15 cellular contexts compared by ENCODE assay signal in genomic region chrX:2521927-2522386, GRCh38. TPM values are rescaled to one million over a fixed set of nuclear protein-coding genes. Genes with fewer than 3 reads are reported as not detected.
DNase-seq lines count a peak whose midpoint lies in the region; ATAC-seq and TF ChIP-seq lines count a peak whose summit lies in the region.
"Had no signal": no experiment of that assay in that cellular context is flagged by ENCODE, and none has a peak within 500 bp of the region (broad histone marks: within the 10 kb centered on the region; RNA-seq: fewer than 3 reads in every experiment).

No MANE protein-coding gene starts in this region.

- ATAC-seq in GM19025 (IDR thresholded peaks at IDR 0.05; ENCODE audit: low read depth, unreplicated experiment), result peak; percentile 41
- ATAC-seq in HG02571 (IDR thresholded peaks at IDR 0.05; ENCODE audit: unreplicated experiment), result peak; percentile 40
- peak; percentile 48 for ATAC-seq in HG03432 (IDR thresholded peaks at IDR 0.05; ENCODE audit: unreplicated experiment)
- ATAC-seq in stimulated activated memory B cell treated with anti-CD40 and anti-IgM and Interleukin-4, amounts not matched to agents 10 μg/mL and 1 μg/mL and 100 μg/mL, for 72 hours, result no peak

- peaks cover 34% of the 10 kb centered on the region for H3K4me1 ChIP-seq in BLaER1
- H3K4me1 ChIP-seq in hepatocyte (ENCODE audit: insufficient read depth), result no peaks in the 10 kb centered on the region

- H3K36me3 ChIP-seq in BLaER1, result no peaks in the 10 kb centered on the region
- no peaks in the 10 kb centered on the region for H3K36me3 ChIP-seq in hepatocyte (replicated peaks; ENCODE audit: insufficient read depth, low read depth)

- H3K79me2 ChIP-seq in hepatocyte, result no peaks in the 10 kb centered on the region

- H3K36me3 Mint-ChIP-seq in stimulated activated memory B cell treated with anti-CD40 and anti-IgM and Interleukin-4, amounts not matched to agents 10 μg/mL and 1 μg/mL and 100 μg/mL, for 72 hours, result peaks cover 6% of the 10 kb centered on the region
- H3K36me3 Mint-ChIP-seq in immature natural killer cell, result no peaks in the 10 kb centered on the region
- H3K36me3 Mint-ChIP-seq: mesothelial cell of epicardium had no signal

- WGBS in hepatocyte (ENCODE audit: low lambda C conversion rate, missing lambda C conversion rate), result 86% methylated on average over 6 of the region's 6 CpGs

- H3K4me2 ChIP-seq in BLaER1 (peak overlapping the region; percentile 1; the same call in 1 of the 2 replicates), hepatocyte (no peak overlapping the region)

- H3K9me3 ChIP-seq in BLaER1 (peaks cover 17% of the 10 kb centered on the region), hepatocyte (ENCODE audit: low read depth) (no peaks in the 10 kb centered on the region)

- DNase-seq in hepatocyte (ENCODE audit: low spot score) (no peak), NCI-H1436 (lab: John Stamatoyannopoulos, UW) (no peak), immature natural killer cell (no peak)
- DNase-seq: activated CD4-positive, CD25-positive, alpha-beta regulatory T cell; DMS153; NCI-H446; posterior cingulate gyrus; SHP77 treated with DMSO at 0.1 percent for 48 hours had no signal

- H3K4me3 ChIP-seq in BLaER1 (no peak overlapping the region), hepatocyte (no peak overlapping the region)

- H3K27ac ChIP-seq in BLaER1, result no peak overlapping the region
- no peak overlapping the region for H3K27ac ChIP-seq in hepatocyte
- H3K27ac ChIP-seq: HL-60 had no signal

- H3K9me3 Mint-ChIP-seq in stimulated activated memory B cell treated with anti-CD40 and anti-IgM and Interleukin-4, amounts not matched to agents 10 μg/mL and 1 μg/mL and 100 μg/mL, for 72 hours, result peaks cover 14% of the 10 kb centered on the region
- no peaks in the 10 kb centered on the region for H3K9me3 Mint-ChIP-seq in immature natural killer cell

- H3K4me1 Mint-ChIP-seq in stimulated activated memory B cell treated with anti-CD40 and anti-IgM and Interleukin-4, amounts not matched to agents 10 μg/mL and 1 μg/mL and 100 μg/mL, for 72 hours, result peaks cover 26% of the 10 kb centered on the region
- no peaks in the 10 kb centered on the region for H3K4me1 Mint-ChIP-seq in immature natural killer cell
- H3K4me1 Mint-ChIP-seq: mesothelial cell of epicardium had no signal

- no peak overlapping the region for H3K4me3 Mint-ChIP-seq in stimulated activated memory B cell treated with anti-CD40 and anti-IgM and Interleukin-4, amounts not matched to agents 10 μg/mL and 1 μg/mL and 100 μg/mL, for 72 hours
- H3K4me3 Mint-ChIP-seq in immature natural killer cell, result no peak overlapping the region
- H3K4me3 Mint-ChIP-seq: mesothelial cell of epicardium had no signal

- H3K27me3 Mint-ChIP-seq in stimulated activated memory B cell treated with anti-CD40 and anti-IgM and Interleukin-4, amounts not matched to agents 10 μg/mL and 1 μg/mL and 100 μg/mL, for 72 hours, result peaks cover 5% of the 10 kb centered on the region
- H3K27me3 Mint-ChIP-seq in immature natural killer cell (ENCODE audit: low read depth in 3 of 3), result peaks cover 0 to 16% (median 4%) of the 10 kb centered on the region in 3 donors

- H2AFZ ChIP-seq in hepatocyte, result no peak overlapping the region

- no peak for TF ChIP-seq CTCF in hepatocyte (IDR thresholded peaks at IDR 0.05; ENCODE audit: poor library complexity)

- H3K9me2 ChIP-seq in hepatocyte (replicated peaks; ENCODE audit: insufficient read depth), result no peaks in the 10 kb centered on the region

- no peaks in the 10 kb centered on the region for H4K20me1 ChIP-seq in BLaER1
- H4K20me1 ChIP-seq in hepatocyte (ENCODE audit: insufficient read depth, poor library complexity, severe bottlenecking), result no peaks in the 10 kb centered on the region

- no peaks in the 10 kb centered on the region for H3K27me3 ChIP-seq in BLaER1
- no peaks in the 10 kb centered on the region for H3K27me3 ChIP-seq in hepatocyte

- no peak overlapping the region for H3K9ac ChIP-seq in BLaER1

- H3K27ac Mint-ChIP-seq in stimulated activated memory B cell treated with anti-CD40 and anti-IgM and Interleukin-4, amounts not matched to agents 10 μg/mL and 1 μg/mL and 100 μg/mL, for 72 hours, result no peak overlapping the region
- H3K27ac Mint-ChIP-seq in immature natural killer cell, result no peak overlapping the region
- H3K27ac Mint-ChIP-seq: mesothelial cell of epicardium had no signal

RNA-seq across cellular contexts. Expression of gene DHRSX, which starts 21.2 kb away (rescaled TPM):
- 37.2 and 42.7 TPM in 2 replicates for total RNA-seq in hepatocyte
- polyA plus RNA-seq in hepatocyte (59.3 and 71.7 TPM in 2 replicates), immature natural killer cell (10 to 100 TPM; 20.0 to 36.4 (median 23.2) TPM)

RNA-seq across cellular contexts. Expression of gene ZBED1, which starts 21.2 kb away (rescaled TPM):
- 41.4 and 43.1 TPM in 2 replicates for total RNA-seq in hepatocyte
- polyA plus RNA-seq in hepatocyte, result 25.9 and 26.4 TPM in 2 replicates
- 10 to 100 TPM; 23.7 to 48.1 (median 41.4) TPM for polyA plus RNA-seq in immature natural killer cell
